In genomic region chr4:122874194-122874593, GRCh38 we compare ENCODE assay signal across 14 cellular contexts. TPM values are rescaled to one million over a fixed set of nuclear protein-coding genes. Genes with fewer than 3 reads are reported as not detected.
DNase-seq lines count a peak whose midpoint lies in the region; ATAC-seq and TF ChIP-seq lines count a peak whose summit lies in the region.
"Had no signal": no experiment of that assay in that cellular context is flagged by ENCODE, and none has a peak within 500 bp of the region (broad histone marks: within the 10 kb centered on the region; RNA-seq: fewer than 3 reads in every experiment).

No MANE protein-coding gene starts in this region.

- no peak for TF ChIP-seq CTCF in PC-9 (conservative IDR thresholded peaks at IDR 0.05)
- no peak for TF ChIP-seq CTCF in epithelial cell of proximal tubule (conservative IDR thresholded peaks at IDR 0.05; ENCODE audit: low read depth, low read length)

- no peak overlapping the region for H4K91ac ChIP-seq in trophoblast cell (ENCODE audit: low read depth, low read length)

- no peaks in the 10 kb centered on the region for H3F3A ChIP-seq in PC-9 (ENCODE audit: insufficient read depth, low read depth)

- no TSS peak for BruUV-seq in PC-9 (replicated peaks; lab: Mats Ljungman, UMichigan)

- CTCF ChIA-PET in PC-9 (lab: Charles Lee), result no interaction called here

- H3K9me3 ChIP-seq in PC-9 (ENCODE audit: insufficient read depth, low read depth) (no peaks in the 10 kb centered on the region), trophoblast cell (ENCODE audit: insufficient read depth, low read depth, low read length) (no peaks in the 10 kb centered on the region)
- H3K9me3 ChIP-seq: testis had no signal

- no peak overlapping the region for H3K9ac ChIP-seq in trophoblast cell (ENCODE audit: low read length)
- H3K9ac ChIP-seq: neural progenitor cell had no signal

- H3K79me2 ChIP-seq in PC-9 (ENCODE audit: low read depth) (no peaks in the 10 kb centered on the region), trophoblast cell (ENCODE audit: control insufficient read depth, insufficient read depth, low read length, poor library complexity) (no peaks in the 10 kb centered on the region)

- no peaks in the 10 kb centered on the region for H3K9me2 ChIP-seq in PC-9 (ENCODE audit: insufficient read depth)

- H2BK5ac ChIP-seq in trophoblast cell (ENCODE audit: low read depth, low read length, poor library complexity), result no peak overlapping the region

- H3K79me1 ChIP-seq in trophoblast cell (ENCODE audit: low read length), result no peaks in the 10 kb centered on the region

- no peak overlapping the region for H4K8ac ChIP-seq in trophoblast cell (ENCODE audit: low read depth, low read length)

- no peak for TF ChIP-seq POLR2A in GM18505 (IDR thresholded peaks at IDR 0.05; ENCODE audit: borderline replicate concordance, extremely low read depth, insufficient read depth, insufficient read length)

- no peak overlapping the region for H2AK5ac ChIP-seq in trophoblast cell (ENCODE audit: low read length)

- intact Hi-C loops in PC-9 (cut with micrococcal nuclease; ENCODE audit: unreplicated experiment), result no loop called here

- H2AFZ ChIP-seq in PC-9 (no peak overlapping the region), trophoblast cell (ENCODE audit: insufficient read depth, low read length, poor library complexity) (no peak overlapping the region)
- H2AFZ ChIP-seq: neural progenitor cell had no signal

- no peaks in the 10 kb centered on the region for H3K27me3 ChIP-seq in PC-9 (ENCODE audit: insufficient read depth, low read depth)
- no peaks in the 10 kb centered on the region for H3K27me3 ChIP-seq in trophoblast cell (ENCODE audit: insufficient read depth, low read length)
- H3K27me3 ChIP-seq: cardiac muscle cell, neural progenitor cell, testis had no signal

- POLR2A ChIA-PET in PC-9 (lab: Charles Lee; ENCODE audit: unreplicated experiment), result interaction anchor here (0.5 to 1.2 kb wide), 2 partner anchors 76 to 1098 kb away, joined by 6 to 9 read pairs; no protein-coding TSS in a partner anchor

- ATAC-seq in GM19467 (IDR thresholded peaks at IDR 0.05; ENCODE audit: unreplicated experiment) (no peak), GM18505 (IDR thresholded peaks at IDR 0.05; ENCODE audit: unreplicated experiment) (no peak)

- peak overlapping the region; percentile 9; the same call in 1 of the 2 replicates for H3K4me2 ChIP-seq in PC-9
- H3K4me2 ChIP-seq in trophoblast cell (ENCODE audit: low read length), result no peak overlapping the region
- H3K4me2 ChIP-seq: neural progenitor cell had no signal

- H4K20me1 ChIP-seq in PC-9 (ENCODE audit: insufficient read depth), result no peaks in the 10 kb centered on the region

- peak; percentile 61 for DNase-seq in GM04503 (ENCODE audit: low read depth)
- peak; percentile 2 to 79 for DNase-seq in PC-9
- peak; percentile 83 for DNase-seq in epithelial cell of proximal tubule (ENCODE audit: low read depth)
- DNase-seq in trophoblast cell, result peak; percentile 15 to 86
- DNase-seq in NCI-H1436 treated with DMSO at 0.1 percent for 48 hours (lab: John Stamatoyannopoulos, UW), result no peak
- DNase-seq in iPS-NIHi7 (ENCODE audit: extremely low spot score), result no peak
- DNase-seq: stimulated activated CD4-positive, alpha-beta T cell treated with anti-CD3 and anti-CD28 coated beads, Interleukin-4, amount 100 ng/mL, for 24 hours; T1000; testis had no signal

- no peak overlapping the region for H2BK120ac ChIP-seq in trophoblast cell (ENCODE audit: insufficient read depth, low read length, poor library complexity)

- H3K4me1 ChIP-seq in PC-9 (replicated peaks; ENCODE audit: insufficient read depth) (peaks cover 16% of the 10 kb centered on the region), trophoblast cell (ENCODE audit: control insufficient read depth in 1 of 2, insufficient read depth in 2 of 2, low read length in 2 of 2) (no peaks in the 10 kb centered on the region)
- H3K4me1 ChIP-seq: neural progenitor cell, testis had no signal

- H3K14ac ChIP-seq in trophoblast cell (ENCODE audit: low read length), result no peak overlapping the region

- H3K27ac ChIP-seq in PC-9 (peak overlapping the region; percentile 17; the same call in 1 of the 2 replicates), trophoblast cell (ENCODE audit: low read depth, low read length) (no peak overlapping the region)
- H3K27ac ChIP-seq: cardiac muscle cell, neural progenitor cell, testis had no signal

- no peak overlapping the region for H4K12ac ChIP-seq in trophoblast cell (ENCODE audit: low read depth, low read length)

- no peak overlapping the region for H3K23ac ChIP-seq in trophoblast cell (ENCODE audit: low read length)

- H3K4me3 ChIP-seq in PC-9 (no peak overlapping the region), epithelial cell of proximal tubule (ENCODE audit: low read depth, low read length) (peak overlapping the region; percentile 1), trophoblast cell (ENCODE audit: low read depth, low read length) (no peak overlapping the region)
- H3K4me3 ChIP-seq: cardiac muscle cell, neural progenitor cell, testis had no signal

- no CpG with 5 or more reads among the region's 1 CpG for WGBS in trophoblast cell (ENCODE audit: extremely low coverage, insufficient coverage, insufficient read length)

- no peak overlapping the region for H2BK12ac ChIP-seq in trophoblast cell (ENCODE audit: low read length)

- H3K4ac ChIP-seq in trophoblast cell (ENCODE audit: low read depth, low read length), result no peak overlapping the region

- H3K18ac ChIP-seq in trophoblast cell (ENCODE audit: low read length), result no peak overlapping the region

- H3K36me3 ChIP-seq in PC-9 (ENCODE audit: low read depth) (no peaks in the 10 kb centered on the region), trophoblast cell (ENCODE audit: control insufficient read depth in 1 of 2, insufficient read depth in 2 of 2, low read length in 2 of 2) (no peaks in the 10 kb centered on the region)
- H3K36me3 ChIP-seq: cardiac muscle cell had no signal

RNA-seq across cellular contexts. Expression of gene FGF2, which starts 47.6 kb away (rescaled TPM):
- total RNA-seq in PC-9 (2021), result 1.4 and 2.1 TPM in 2 replicates
- 11.4 and 17.4 TPM in 2 replicates for total RNA-seq in epithelial cell of proximal tubule
- 0.46 and 0.49 TPM in 2 replicates for polyA plus RNA-seq in trophoblast cell (2013)
- polyA plus RNA-seq: IgD-negative memory B cell had no signal

RNA-seq across cellular contexts. Expression of gene NUDT6, which starts 48.2 kb away (rescaled TPM):
- total RNA-seq in PC-9 (2021), result 13.8 and 14.1 TPM in 2 replicates
- 5.7 and 12.5 TPM in 2 replicates for total RNA-seq in epithelial cell of proximal tubule
- polyA plus RNA-seq in trophoblast cell (2013), result 2.8 and 3.1 TPM in 2 replicates

Comparison
In these comparisons a context has a peak if more than half of its experiments do, and no peak if none do; other contexts are left out.
1. DNase-seq: peak in GM04503 (single experiment), PC-9 (2 of 2), epithelial cell of proximal tubule (single experiment) and trophoblast cell (2 of 2); none in NCI-H1436 treated with DMSO at 0.1 percent for 48 hours (single experiment) and iPS-NIHi7 (single experiment).